Comparison of ENCODE assay signal across 19 cellular contexts in genomic region chr1:95169544-95169943, GRCh38. TPM values are rescaled to one million over a fixed set of nuclear protein-coding genes. Genes with fewer than 3 reads are reported as not detected.
DNase-seq lines count a peak whose midpoint lies in the region; ATAC-seq and TF ChIP-seq lines count a peak whose summit lies in the region.
"Had no signal": no experiment of that assay in that cellular context is flagged by ENCODE, and none has a peak within 500 bp of the region (broad histone marks: within the 10 kb centered on the region; RNA-seq: fewer than 3 reads in every experiment).

No MANE protein-coding gene starts in this region.

- H3K4me1 ChIP-seq in mammary epithelial cell (ENCODE audit: insufficient read depth, low read length): peaks cover 15% of the 10 kb centered on the region
- H3K4me1 ChIP-seq: colonic mucosa had no signal

- CTCF ChIA-PET in mammary epithelial cell (lab: Charles Lee; ENCODE audit: low non-redundant PET): no interaction called here

- WGBS in mammary epithelial cell (ENCODE audit: low coverage, missing lambda C conversion rate): 38% methylated on average over 1 of the region's 2 CpGs

- no peaks in the 10 kb centered on the region for H3K9me3 ChIP-seq in mammary epithelial cell (replicated peaks; ENCODE audit: insufficient read depth, low read length)
- H3K9me3 ChIP-seq: colonic mucosa had no signal

- H3K4me3 ChIP-seq in mammary epithelial cell (replicated peaks in 1 of 3; ENCODE audit: insufficient read depth in 1 of 3, low read depth in 2 of 3, low read length in 3 of 3): no peak overlapping the region
- H3K4me3 ChIP-seq: colonic mucosa, GM23338, skin epidermis had no signal

- dilution Hi-C loops in mammary epithelial cell (cut with HindIII; ENCODE audit: low sequenced_read_pairs): no loop called here

- in situ Hi-C loops in ACHN (cut with HindIII; ENCODE audit: low pct_ligation_motif_present, low pct_unique_long_range_greater_than_20kb, low sequenced_read_pairs) (no loop called here), mammary epithelial cell (cut with MboI; ENCODE audit: low sequenced_read_pairs in 2 of 2) (no loop called here)

- no peaks in the 10 kb centered on the region for H3K27me3 ChIP-seq in mammary epithelial cell (ENCODE audit: insufficient read depth, low read length)
- H3K27me3 ChIP-seq: colonic mucosa had no signal

- peak overlapping the region; percentile 18 for H3K4me2 ChIP-seq in mammary epithelial cell (ENCODE audit: insufficient read depth, low read depth, low read length)
- H3K4me2 ChIP-seq: GM23338 had no signal

- H4K20me1 ChIP-seq in mammary epithelial cell (ENCODE audit: insufficient read depth, low read length): no peaks in the 10 kb centered on the region

- no peak for TF ChIP-seq CTCF in mammary epithelial cell (conservative IDR thresholded peaks at IDR 0.05 in 1 of 2, IDR thresholded peaks at IDR 0.05 in 1 of 2; ENCODE audit: extremely low read depth in 1 of 2, insufficient read depth in 1 of 2, low read depth in 1 of 2, low read length in 2 of 2)

- H3K79me2 ChIP-seq in mammary epithelial cell (ENCODE audit: insufficient read depth, low read length): no peaks in the 10 kb centered on the region

- H2AFZ ChIP-seq in mammary epithelial cell (ENCODE audit: low read depth, low read length): no peak overlapping the region
- H2AFZ ChIP-seq: GM23338 had no signal

- BruUV-seq in mammary epithelial cell (replicated peaks; lab: Mats Ljungman, UMichigan): no TSS peak

- peak; percentile 32 for ATAC-seq in left lobe of liver
- ATAC-seq in HG03565 (IDR thresholded peaks at IDR 0.05; ENCODE audit: unreplicated experiment): no peak

- H3K36me3 ChIP-seq in mammary epithelial cell (ENCODE audit: insufficient read depth, low read length): no peaks in the 10 kb centered on the region
- H3K36me3 ChIP-seq: colonic mucosa had no signal

- peak overlapping the region; percentile 82 for H3K27ac ChIP-seq in mammary epithelial cell (ENCODE audit: insufficient read depth, low read depth, low read length)
- H3K27ac ChIP-seq: colonic mucosa, skin epidermis had no signal

- peak; percentile 91 for DNase-seq in ACHN
- DNase-seq in HUDEP-2 (lab: John Stamatoyannopoulos, UW; ENCODE audit: unreplicated experiment in 76 of 76): peak in 62 of 76 experiments; percentile 4 to 78 (median 36)
- DNase-seq in mammary epithelial cell: peak; percentile 77
- no peak for DNase-seq in left lobe of liver (ENCODE audit: low spot score)
- no peak for DNase-seq in hepatic stellate cell (ENCODE audit: low spot score)
- no peak for DNase-seq in SKM-1 treated with dmso at 0.1 percent for 144 hours (lab: John Stamatoyannopoulos, UW; ENCODE audit: unreplicated experiment)
- DNase-seq in activated CD4-positive, alpha-beta T cell treated with anti-CD3 and anti-CD28 coated beads for 4 hours: no peak
- DNase-seq: activated CD4-positive, alpha-beta T cell treated with anti-CD3 and anti-CD28 coated beads for 48 hours; activated T-cell treated with anti-CD3 and anti-CD28 coated beads, Interleukin-2, amount 50 U/mL, for 48 hours; colonic mucosa; COR-L47; KBM-7; NCI-H1436 treated with DMSO at 0.1 percent for 48 hours; NCI-H510A; occipital lobe; stimulated activated naive CD8-positive, alpha-beta T cell treated with anti-CD3 and anti-CD28 coated beads, Interleukin-15, Interleukin-2, amounts not matched to agents 100 U/mL and 50 U/mL, for 24 hours had no signal

- intact Hi-C loops in mammary epithelial cell (cut with micrococcal nuclease): no loop called here

- H3K9ac ChIP-seq in mammary epithelial cell (ENCODE audit: insufficient read depth, low read length): no peak overlapping the region

RNA-seq across cellular contexts. Expression of gene TLCD4, which starts 52.4 kb away (rescaled TPM):
- total RNA-seq in mammary epithelial cell (1 to 10 TPM in 1 of 2 donors, under 1 TPM in 1; 0.73 to 2.3 TPM), left lobe of liver (174 TPM)
- polyA plus RNA-seq in mammary epithelial cell: 0.18 TPM
- 0.57 TPM for polyA minus RNA-seq in mammary epithelial cell

Comparison
In these comparisons a context has a peak if more than half of its experiments do, and no peak if none do; other contexts are left out.
1. DNase-seq: peak in ACHN (single experiment), HUDEP-2 (62 of 76) and mammary epithelial cell (single experiment); none in left lobe of liver (single experiment), hepatic stellate cell (single experiment), SKM-1 treated with dmso at 0.1 percent for 144 hours (single experiment) and activated CD4-positive, alpha-beta T cell treated with anti-CD3 and anti-CD28 coated beads for 4 hours (0 of 2).
2. RNA of gene TLCD4, which starts 52.4 kb away (total RNA-seq): 174 TPM in left lobe of liver (single experiment); 0.73 to 2.3 TPM in mammary epithelial cell; every median in the first group is over 10 times any median in the second.